ENCODE assay signal across 1 cellular context in genomic region chr5:151080620-151081425, GRCh38.
A peak's percentile ranks its signal among the peaks of the same experiment; 100 is the strongest.
TF ChIP-seq lines count a peak whose summit lies in the region.

A gene with protein sequence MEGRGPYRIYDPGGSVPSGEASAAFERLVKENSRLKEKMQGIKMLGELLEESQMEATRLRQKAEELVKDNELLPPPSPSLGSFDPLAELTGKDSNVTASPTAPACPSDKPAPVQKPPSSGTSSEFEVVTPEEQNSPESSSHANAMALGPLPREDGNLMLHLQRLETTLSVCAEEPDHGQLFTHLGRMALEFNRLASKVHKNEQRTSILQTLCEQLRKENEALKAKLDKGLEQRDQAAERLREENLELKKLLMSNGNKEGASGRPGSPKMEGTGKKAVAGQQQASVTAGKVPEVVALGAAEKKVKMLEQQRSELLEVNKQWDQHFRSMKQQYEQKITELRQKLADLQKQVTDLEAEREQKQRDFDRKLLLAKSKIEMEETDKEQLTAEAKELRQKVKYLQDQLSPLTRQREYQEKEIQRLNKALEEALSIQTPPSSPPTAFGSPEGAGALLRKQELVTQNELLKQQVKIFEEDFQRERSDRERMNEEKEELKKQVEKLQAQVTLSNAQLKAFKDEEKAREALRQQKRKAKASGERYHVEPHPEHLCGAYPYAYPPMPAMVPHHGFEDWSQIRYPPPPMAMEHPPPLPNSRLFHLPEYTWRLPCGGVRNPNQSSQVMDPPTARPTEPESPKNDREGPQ (minus strand): TSS chr5:151081034. CDS start chr5:151065095, 15,939 bp downstream.

TF ChIP-seq in HepG2, 621 proteins besides CTCF, POLR2A, EP300 and RAD21 (continued from another document and continues in another):
- TF ChIP-seq ZBTB3 (CRISPR knock-in tag; IDR thresholded peaks at IDR 0.05; ENCODE audit: borderline replicate concordance, low read depth), result peak; percentile 35; the same call in 1 of the 2 replicates
- TF ChIP-seq ZNF644 (CRISPR knock-in tag; IDR thresholded peaks at IDR 0.05; ENCODE audit: low read depth), result no peak
- TF ChIP-seq ZNF546 (CRISPR knock-in tag; conservative IDR thresholded peaks at IDR 0.05), result peak; percentile 91
- TF ChIP-seq, protein P1, sequence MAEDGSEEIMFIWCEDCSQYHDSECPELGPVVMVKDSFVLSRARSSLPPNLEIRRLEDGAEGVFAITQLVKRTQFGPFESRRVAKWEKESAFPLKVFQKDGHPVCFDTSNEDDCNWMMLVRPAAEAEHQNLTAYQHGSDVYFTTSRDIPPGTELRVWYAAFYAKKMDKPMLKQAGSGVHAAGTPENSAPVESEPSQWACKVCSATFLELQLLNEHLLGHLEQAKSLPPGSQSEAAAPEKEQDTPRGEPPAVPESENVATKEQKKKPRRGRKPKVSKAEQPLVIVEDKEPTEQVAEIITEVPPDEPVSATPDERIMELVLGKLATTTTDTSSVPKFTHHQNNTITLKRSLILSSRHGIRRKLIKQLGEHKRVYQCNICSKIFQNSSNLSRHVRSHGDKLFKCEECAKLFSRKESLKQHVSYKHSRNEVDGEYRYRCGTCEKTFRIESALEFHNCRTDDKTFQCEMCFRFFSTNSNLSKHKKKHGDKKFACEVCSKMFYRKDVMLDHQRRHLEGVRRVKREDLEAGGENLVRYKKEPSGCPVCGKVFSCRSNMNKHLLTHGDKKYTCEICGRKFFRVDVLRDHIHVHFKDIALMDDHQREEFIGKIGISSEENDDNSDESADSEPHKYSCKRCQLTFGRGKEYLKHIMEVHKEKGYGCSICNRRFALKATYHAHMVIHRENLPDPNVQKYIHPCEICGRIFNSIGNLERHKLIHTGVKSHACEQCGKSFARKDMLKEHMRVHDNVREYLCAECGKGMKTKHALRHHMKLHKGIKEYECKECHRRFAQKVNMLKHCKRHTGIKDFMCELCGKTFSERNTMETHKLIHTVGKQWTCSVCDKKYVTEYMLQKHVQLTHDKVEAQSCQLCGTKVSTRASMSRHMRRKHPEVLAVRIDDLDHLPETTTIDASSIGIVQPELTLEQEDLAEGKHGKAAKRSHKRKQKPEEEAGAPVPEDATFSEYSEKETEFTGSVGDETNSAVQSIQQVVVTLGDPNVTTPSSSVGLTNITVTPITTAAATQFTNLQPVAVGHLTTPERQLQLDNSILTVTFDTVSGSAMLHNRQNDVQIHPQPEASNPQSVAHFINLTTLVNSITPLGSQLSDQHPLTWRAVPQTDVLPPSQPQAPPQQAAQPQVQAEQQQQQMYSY (CRISPR knock-in tag; IDR thresholded peaks at IDR 0.05), result no peak
- TF ChIP-seq FOXM1 (CRISPR knock-in tag; IDR thresholded peaks at IDR 0.05), result no peak
- TF ChIP-seq ZNF552 (CRISPR knock-in tag; IDR thresholded peaks at IDR 0.05; ENCODE audit: borderline replicate concordance), result no peak
- 0 out of 2 replicates have a peak, but pooled peaks have one; percentile 43 for TF ChIP-seq JUN (CRISPR knock-in tag; IDR thresholded peaks at IDR 0.05)
- TF ChIP-seq HOXA5 (CRISPR knock-in tag; IDR thresholded peaks at IDR 0.05), result peak; percentile 80
- no peak for TF ChIP-seq HNF1A (IDR thresholded peaks at IDR 0.05; ENCODE audit: low read depth)
- TF ChIP-seq HNF1A (CRISPR knock-in tag; IDR thresholded peaks at IDR 0.05; ENCODE audit: borderline replicate concordance), result peak; percentile 47; the same call in 1 of the 2 replicates
- TF ChIP-seq ZNF652 (CRISPR knock-in tag; IDR thresholded peaks at IDR 0.05; ENCODE audit: borderline replicate concordance, low read depth), result no peak
- TF ChIP-seq ZNF33A (CRISPR knock-in tag; IDR thresholded peaks at IDR 0.05; ENCODE audit: borderline replicate concordance), result peak; percentile 89
- no peak for TF ChIP-seq ZBTB40 (IDR thresholded peaks at IDR 0.05)
- peak; percentile 79; the same call in 1 of the 2 replicates for TF ChIP-seq ZBTB40 (CRISPR knock-in tag; IDR thresholded peaks at IDR 0.05)
- TF ChIP-seq RXRA (CRISPR knock-in tag; IDR thresholded peaks at IDR 0.05), result peak; percentile 65; the same call in 1 of the 2 replicates
- TF ChIP-seq ZNF282 (IDR thresholded peaks at IDR 0.05; ENCODE audit: partially characterized antibody), result no peak
- TF ChIP-seq FOXP1 (IDR thresholded peaks at IDR 0.05), result no peak
- peak; percentile 29; the same call in 1 of the 2 replicates for TF ChIP-seq FOXP1 (CRISPR knock-in tag; IDR thresholded peaks at IDR 0.05)
- TF ChIP-seq SIN3A (IDR thresholded peaks at IDR 0.05; ENCODE audit: borderline replicate concordance, low read depth, low read length), result peak; percentile 93; the same call in 1 of the 2 replicates
- TF ChIP-seq, protein P2, sequence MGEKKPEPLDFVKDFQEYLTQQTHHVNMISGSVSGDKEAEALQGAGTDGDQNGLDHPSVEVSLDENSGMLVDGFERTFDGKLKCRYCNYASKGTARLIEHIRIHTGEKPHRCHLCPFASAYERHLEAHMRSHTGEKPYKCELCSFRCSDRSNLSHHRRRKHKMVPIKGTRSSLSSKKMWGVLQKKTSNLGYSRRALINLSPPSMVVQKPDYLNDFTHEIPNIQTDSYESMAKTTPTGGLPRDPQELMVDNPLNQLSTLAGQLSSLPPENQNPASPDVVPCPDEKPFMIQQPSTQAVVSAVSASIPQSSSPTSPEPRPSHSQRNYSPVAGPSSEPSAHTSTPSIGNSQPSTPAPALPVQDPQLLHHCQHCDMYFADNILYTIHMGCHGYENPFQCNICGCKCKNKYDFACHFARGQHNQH (CRISPR knock-in tag; IDR thresholded peaks at IDR 0.05), result peak; percentile 86
- peak; percentile 43 for TF ChIP-seq ZNF777 (CRISPR knock-in tag; IDR thresholded peaks at IDR 0.05)
- TF ChIP-seq, protein P3, sequence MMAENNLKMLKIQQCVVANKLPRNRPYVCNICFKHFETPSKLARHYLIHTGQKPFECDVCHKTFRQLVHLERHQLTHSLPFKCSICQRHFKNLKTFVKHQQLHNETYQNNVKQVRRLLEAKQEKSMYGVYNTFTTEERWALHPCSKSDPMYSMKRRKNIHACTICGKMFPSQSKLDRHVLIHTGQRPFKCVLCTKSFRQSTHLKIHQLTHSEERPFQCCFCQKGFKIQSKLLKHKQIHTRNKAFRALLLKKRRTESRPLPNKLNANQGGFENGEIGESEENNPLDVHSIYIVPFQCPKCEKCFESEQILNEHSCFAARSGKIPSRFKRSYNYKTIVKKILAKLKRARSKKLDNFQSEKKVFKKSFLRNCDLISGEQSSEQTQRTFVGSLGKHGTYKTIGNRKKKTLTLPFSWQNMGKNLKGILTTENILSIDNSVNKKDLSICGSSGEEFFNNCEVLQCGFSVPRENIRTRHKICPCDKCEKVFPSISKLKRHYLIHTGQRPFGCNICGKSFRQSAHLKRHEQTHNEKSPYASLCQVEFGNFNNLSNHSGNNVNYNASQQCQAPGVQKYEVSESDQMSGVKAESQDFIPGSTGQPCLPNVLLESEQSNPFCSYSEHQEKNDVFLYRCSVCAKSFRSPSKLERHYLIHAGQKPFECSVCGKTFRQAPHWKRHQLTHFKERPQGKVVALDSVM (CRISPR knock-in tag; IDR thresholded peaks at IDR 0.05), result peak; percentile 71
- no peak for TF ChIP-seq GLMP (CRISPR knock-in tag; IDR thresholded peaks at IDR 0.05; ENCODE audit: borderline replicate concordance)
- 0 out of 2 replicates have a peak, but pooled peaks have one; percentile 18 for TF ChIP-seq ZNF225 (CRISPR knock-in tag; IDR thresholded peaks at IDR 0.05)
- TF ChIP-seq BHLHE40 (IDR thresholded peaks at IDR 0.05; ENCODE audit: low read length), result no peak
- TF ChIP-seq, protein P4, sequence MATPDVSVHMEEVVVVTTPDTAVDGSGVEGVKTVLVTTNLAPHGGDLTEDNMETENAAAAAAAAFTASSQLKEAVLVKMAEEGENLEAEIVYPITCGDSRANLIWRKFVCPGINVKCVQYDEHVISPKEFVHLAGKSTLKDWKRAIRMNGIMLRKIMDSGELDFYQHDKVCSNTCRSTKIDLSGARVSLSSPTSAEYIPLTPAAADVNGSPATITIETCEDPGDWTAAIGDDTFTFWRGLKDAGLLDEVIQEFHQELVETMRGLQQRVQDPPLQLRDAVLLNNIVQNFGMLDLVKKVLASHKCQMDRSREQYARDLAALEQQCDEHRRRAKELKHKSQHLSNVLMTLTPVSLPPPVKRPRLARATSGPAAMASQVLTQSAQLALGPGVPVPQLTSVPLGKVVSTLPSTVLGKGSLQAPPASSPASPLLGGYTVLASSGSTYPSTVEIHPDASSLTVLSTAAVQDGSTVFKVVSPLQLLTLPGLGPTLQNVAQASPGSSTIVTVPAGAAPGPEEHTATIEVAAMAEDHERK (CRISPR knock-in tag; IDR thresholded peaks at IDR 0.05; ENCODE audit: low read depth), result peak; percentile 38; the same call in 1 of the 2 replicates
